15 cellular contexts compared by ENCODE assay signal in genomic region chr19:6262519-6262918, GRCh38.
"Had no signal": no experiment of that assay in that cellular context is flagged by ENCODE, and none has a peak within 500 bp of the region (broad histone marks: within the 10 kb centered on the region; RNA-seq: fewer than 3 reads in every experiment).

No MANE protein-coding gene starts in this region.

- H3K4me3 Mint-ChIP-seq: activated naive CD4-positive, alpha-beta T cell treated with anti-CD3 and anti-CD28 coated beads for 36 hours; activated T-cell treated with anti-CD3 and anti-CD28 coated beads, Interleukin-2, amount 50 U/mL, for 4 hours; brain; naive thymus-derived CD4-positive, alpha-beta T cell had no signal

- H3K27me3 Mint-ChIP-seq: naive thymus-derived CD4-positive, alpha-beta T cell had no signal

- DNase-seq: activated CD4-positive, CD25-positive, alpha-beta regulatory T cell treated with anti-CD3 and anti-CD28 coated beads, Interleukin-2, amount 50 U/mL, for 72 hours; activated CD8-positive, alpha-beta memory T cell treated with anti-CD3 and anti-CD28 coated beads, Interleukin-2, amount 50 U/mL, for 48 hours; activated effector memory CD4-positive, alpha-beta T cell treated with Interleukin-2 at 50 U/mL for 16 hours; activated naive CD4-positive, alpha-beta T cell treated with anti-CD3 and anti-CD28 coated beads for 36 hours; activated T-cell treated with anti-CD3 and anti-CD28 coated beads, Interleukin-2, amount 50 U/mL, for 4 hours; effector memory CD4-positive, alpha-beta T cell; head of caudate nucleus; hypothalamus; left ventricle myocardium inferior; naive thymus-derived CD4-positive, alpha-beta T cell; stimulated activated CD4-positive, alpha-beta T cell treated with anti-CD3 and anti-CD28 coated beads, Interleukin-4, amount 100 ng/mL, for 24 hours; stimulated activated naive CD8-positive, alpha-beta T cell treated with anti-CD3 and anti-CD28 coated beads, Interleukin-15, Interleukin-2, amounts not matched to agents 100 U/mL and 50 U/mL, for 24 hours; tibial artery had no signal

- H3K9me3 Mint-ChIP-seq: activated naive CD4-positive, alpha-beta T cell treated with anti-CD3 and anti-CD28 coated beads for 36 hours; activated T-cell treated with anti-CD3 and anti-CD28 coated beads, Interleukin-2, amount 50 U/mL, for 4 hours; naive thymus-derived CD4-positive, alpha-beta T cell had no signal

- H3K27ac Mint-ChIP-seq: activated naive CD4-positive, alpha-beta T cell treated with anti-CD3 and anti-CD28 coated beads for 36 hours had no signal

- ATAC-seq: activated T-cell treated with anti-CD3 and anti-CD28 coated beads, Interleukin-2, amount 50 U/mL, for 4 hours; naive thymus-derived CD4-positive, alpha-beta T cell; right cardiac atrium; stimulated activated naive CD8-positive, alpha-beta T cell treated with anti-CD3 and anti-CD28 coated beads, Interleukin-15, Interleukin-2, amounts not matched to agents 100 U/mL and 50 U/mL, for 24 hours had no signal
